1 cellular context compared by ENCODE assay signal in genomic region chr1:231534703-231535159, GRCh38.
TF ChIP-seq lines count a peak whose summit lies in the region.

No MANE protein-coding gene starts in this region.

TF ChIP-seq in GM12878, 131 proteins besides CTCF, POLR2A, EP300 and RAD21:
- TF ChIP-seq CREB1 (IDR thresholded peaks at IDR 0.05; ENCODE audit: low read depth): no peak
- TF ChIP-seq POLR2AphosphoS5 (IDR thresholded peaks at IDR 0.05; ENCODE audit: low read length): no peak
- TF ChIP-seq ZNF622 (IDR thresholded peaks at IDR 0.05): no peak
- no peak for TF ChIP-seq KDM1A (IDR thresholded peaks at IDR 0.05; ENCODE audit: borderline replicate concordance)
- no peak for TF ChIP-seq IKZF1 (conservative IDR thresholded peaks at IDR 0.05)
- no peak for TF ChIP-seq NFIC (IDR thresholded peaks at IDR 0.05; ENCODE audit: low read depth, low read length)
- no peak for TF ChIP-seq YY1 (IDR thresholded peaks at IDR 0.05; ENCODE audit: low read depth, low read length)
- TF ChIP-seq NR2C1 (IDR thresholded peaks at IDR 0.05): no peak
- TF ChIP-seq RELA (IDR thresholded peaks at IDR 0.05; ENCODE audit: borderline replicate concordance, partially characterized antibody): no peak
- TF ChIP-seq PAX8 (IDR thresholded peaks at IDR 0.05): no peak
- TF ChIP-seq ZNF687 (IDR thresholded peaks at IDR 0.05): no peak
- TF ChIP-seq SRF (IDR thresholded peaks at IDR 0.05; ENCODE audit: low read depth in 2 of 2, low read length in 2 of 2): no peak
- TF ChIP-seq ZBTB40 (IDR thresholded peaks at IDR 0.05; ENCODE audit: borderline replicate concordance): no peak
TF ChIP-seq in GM12878: peak in this region for 0.
